ENCODE assay signal across 1 cellular context in genomic region chr19:10499550-10500246, GRCh38.
TF ChIP-seq lines count a peak whose summit lies in the region.

No MANE protein-coding gene starts in this region.

TF ChIP-seq in GM12878, 131 proteins besides CTCF, POLR2A, EP300 and RAD21:
- TF ChIP-seq MLLT1 (IDR thresholded peaks at IDR 0.05) = 0 out of 2 replicates have a peak, but pooled peaks have one; percentile 18
- no peak for TF ChIP-seq CREM (IDR thresholded peaks at IDR 0.05; ENCODE audit: low read depth)
- no peak for TF ChIP-seq TAF1 (IDR thresholded peaks at IDR 0.05; ENCODE audit: borderline replicate concordance, low read depth, low read length)
